ENCODE assay signal across 7 cellular contexts in genomic region chr19:10416083-10416379, GRCh38. TPM values are rescaled to one million over a fixed set of nuclear protein-coding genes. Genes with fewer than 3 reads are reported as not detected.
A peak's percentile ranks its signal among the peaks of the same experiment; 100 is the strongest.
DNase-seq lines count a peak whose midpoint lies in the region; ATAC-seq and TF ChIP-seq lines count a peak whose summit lies in the region.

No MANE protein-coding gene starts in this region.

- peaks cover 14% of the 10 kb centered on the region for H3K9me3 Mint-ChIP-seq in glutamatergic neuron (ENCODE audit: unreplicated experiment)

- in situ Hi-C loops in HAP-1 (cut with MboI; ENCODE audit: low sequenced_read_pairs) = no loop called here

- H3K4me3 ChIP-seq in HAP-1 (peak overlapping the region; percentile 46), skeletal muscle satellite cell (ENCODE audit: low read length) (peak overlapping the region; percentile 64)

- peak overlapping the region; percentile 63 for H3K9ac ChIP-seq in skeletal muscle satellite cell (ENCODE audit: low read depth, low read length)

- no peak for ATAC-seq in T-helper 17 cell
- ATAC-seq in GM18909 (IDR thresholded peaks at IDR 0.05; ENCODE audit: poor library complexity, unreplicated experiment) = no peak
- ATAC-seq in HG02870 (IDR thresholded peaks at IDR 0.05; ENCODE audit: unreplicated experiment) = no peak

- H3K4me3 Mint-ChIP-seq in T-helper 17 cell = peak overlapping the region; percentile 43
- peak overlapping the region; percentile 78 for H3K4me3 Mint-ChIP-seq in glutamatergic neuron (ENCODE audit: unreplicated experiment)

- H3K4me2 ChIP-seq in skeletal muscle satellite cell (ENCODE audit: low read length) = peak overlapping the region; percentile 85

- H3K9me3 ChIP-seq in HAP-1 (peaks cover 8% of the 10 kb centered on the region; the same call in 1 of the 2 replicates), T-helper 17 cell (ENCODE audit: control insufficient read depth, low read length, poor library complexity, severe bottlenecking) (no peaks in the 10 kb centered on the region), skeletal muscle satellite cell (replicated peaks; ENCODE audit: low read length) (peaks cover 3% of the 10 kb centered on the region)

- H3K27ac Mint-ChIP-seq in T-helper 17 cell = peak overlapping the region; percentile 44
- H3K27ac Mint-ChIP-seq in glutamatergic neuron (ENCODE audit: unreplicated experiment) = peak overlapping the region; percentile 70

- TF ChIP-seq CTCF in glutamatergic neuron (IDR thresholded peaks at IDR 0.05; ENCODE audit: partially characterized antibody, unreplicated experiment) = no peak

- H3K36me3 Mint-ChIP-seq in T-helper 17 cell (ENCODE audit: low read depth) (peaks cover 6% of the 10 kb centered on the region), glutamatergic neuron (ENCODE audit: unreplicated experiment) (no peaks in the 10 kb centered on the region)

- no peaks in the 10 kb centered on the region for H3K27me3 ChIP-seq in HAP-1 (ENCODE audit: low read depth)
- H3K27me3 ChIP-seq in skeletal muscle satellite cell (ENCODE audit: control insufficient read depth, insufficient read depth, low read length) = peaks cover 29% of the 10 kb centered on the region

- no peaks in the 10 kb centered on the region for H3K36me3 ChIP-seq in HAP-1 (replicated peaks)
- no peaks in the 10 kb centered on the region for H3K36me3 ChIP-seq in skeletal muscle satellite cell (ENCODE audit: insufficient read depth, low read length)

- H3K27me3 Mint-ChIP-seq in T-helper 17 cell (peaks cover 23% of the 10 kb centered on the region), glutamatergic neuron (ENCODE audit: unreplicated experiment) (peaks cover 14% of the 10 kb centered on the region)

- peaks cover 19% of the 10 kb centered on the region for H3K4me1 ChIP-seq in HAP-1
- peaks cover 36% of the 10 kb centered on the region for H3K4me1 ChIP-seq in skeletal muscle satellite cell (ENCODE audit: control insufficient read depth, insufficient read depth, low read length)

- peaks cover 27% of the 10 kb centered on the region for H3K4me1 Mint-ChIP-seq in T-helper 17 cell
- peaks cover 16% of the 10 kb centered on the region for H3K4me1 Mint-ChIP-seq in glutamatergic neuron (ENCODE audit: low read depth, unreplicated experiment)

- DNase-seq in HAP-1 (ENCODE audit: low spot score in 2 of 2) (no peak), T-helper 17 cell (no peak), glutamatergic neuron (no peak), NAMALWA (ENCODE audit: low spot score) (no peak)

RNA-seq across cellular contexts. Expression of gene PDE4A, which starts 4.3 kb away (rescaled TPM):
- total RNA-seq in T-helper 17 cell (1 to 10 TPM; 5.7 to 9.5 TPM), glutamatergic neuron (ENCODE audit: unreplicated experiment) (5.7 TPM)
- 3.5 and 5.6 TPM in 2 replicates for total RNA-seq in skeletal muscle satellite cell (2012; rRNA removed)

RNA-seq across cellular contexts. Expression of gene CDC37, which starts 12.7 kb away (rescaled TPM):
- total RNA-seq in T-helper 17 cell (100 to 1,000 TPM; 198 to 207 TPM), glutamatergic neuron (ENCODE audit: unreplicated experiment) (128 TPM)
- 210 and 249 TPM in 2 replicates for total RNA-seq in skeletal muscle satellite cell (2012; rRNA removed)

RNA-seq across cellular contexts. Expression of gene TYK2, which starts 35.7 kb away (rescaled TPM):
- total RNA-seq in T-helper 17 cell (100 to 1,000 TPM; 241 to 267 TPM), glutamatergic neuron (ENCODE audit: unreplicated experiment) (90.4 TPM)
- 65.9 and 74.0 TPM in 2 replicates for total RNA-seq in skeletal muscle satellite cell (2012; rRNA removed)
